8 cellular contexts compared by ENCODE assay signal in the genomic region with DNA sequence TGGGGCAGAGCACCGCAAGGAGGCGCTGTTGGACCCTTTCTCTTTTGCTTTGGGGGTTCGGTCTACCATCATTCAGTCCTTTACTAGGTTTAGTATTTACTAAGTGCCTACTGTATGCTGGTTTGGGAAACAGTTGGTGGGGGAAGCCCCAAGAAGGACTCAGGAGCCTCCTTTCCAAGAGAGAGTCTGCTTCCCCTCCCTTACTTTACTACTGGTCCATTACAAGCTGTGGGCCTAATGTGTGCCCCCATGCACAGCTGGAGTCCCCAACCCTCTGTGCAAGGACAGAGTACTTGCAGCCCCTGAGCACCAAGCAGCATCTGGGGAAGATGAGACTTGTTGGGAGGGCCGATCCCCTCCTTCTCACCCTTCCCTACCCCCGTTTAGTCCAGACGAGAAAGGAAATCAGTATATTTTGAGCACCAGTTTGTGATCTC. TPM values are rescaled to one million over a fixed set of nuclear protein-coding genes. Genes with fewer than 3 reads are reported as not detected.
DNase-seq lines count a peak whose midpoint lies in the region; ATAC-seq and TF ChIP-seq lines count a peak whose summit lies in the region.

No MANE protein-coding gene starts in this region.

- no peaks in the 10 kb centered on the region for H3K9me3 ChIP-seq in cardiac muscle cell (ENCODE audit: low read depth)
- H3K9me3 ChIP-seq in PC-3 (ENCODE audit: low read length) = no peaks in the 10 kb centered on the region
- no peaks in the 10 kb centered on the region for H3K9me3 ChIP-seq in adipocyte (ENCODE audit: control insufficient read depth, low read length)
- H3K9me3 ChIP-seq in iPS-15b (ENCODE audit: control insufficient read depth, insufficient read depth, low read length) = no peaks in the 10 kb centered on the region
- H3K9me3 ChIP-seq in spleen = no peaks in the 10 kb centered on the region

- CTCF ChIA-PET in PC-3 (lab: Charles Lee) = interaction anchor here (0.7 to 1.9 kb wide), 3 partner anchors 15 to 76 kb away, joined by 5 to 23 read pairs (median 10); no protein-coding TSS in a partner anchor

- DNase-seq in cardiac muscle cell (ENCODE audit: low read depth in 1 of 2, low spot score in 1 of 2) = peak in 1 of 2 donors; percentile 82
- DNase-seq in cardiac septum (ENCODE audit: low spot score) = no peak
- peak; percentile 87 for DNase-seq in PC-3
- peak; percentile 95 for DNase-seq in adipocyte (ENCODE audit: low read depth)
- no peak for DNase-seq in spleen
- no peak for DNase-seq in T1000 (lab: John Stamatoyannopoulos, UW)

- no peaks in the 10 kb centered on the region for H3K9me2 ChIP-seq in PC-3 (replicated peaks; ENCODE audit: low read length)

- H3K4me3 ChIP-seq in cardiac muscle cell (peak overlapping the region; percentile 87), PC-3 (ENCODE audit: low read length) (peak overlapping the region; percentile 98), adipocyte (ENCODE audit: low read length) (peak overlapping the region; percentile 96), iPS-15b (ENCODE audit: low read depth, low read length) (peak overlapping the region; percentile 85), spleen (peak overlapping the region; percentile 82 to 98 (median 92))

- WGBS in spleen, 5 donors = 23 to 28% (median 28%) methylated on average over 6 of the region's 6 CpGs

- peak overlapping the region; percentile 100 for H3K4me2 ChIP-seq in PC-3 (ENCODE audit: low read length)

- peak overlapping the region; percentile 44; the same call in 1 of the 2 replicates for H3K9ac ChIP-seq in PC-3 (ENCODE audit: low read length)
- H3K9ac ChIP-seq in adipocyte (ENCODE audit: low read length) = peak overlapping the region; percentile 95
- H3K9ac ChIP-seq in iPS-15b (ENCODE audit: low read depth, low read length) = peak overlapping the region; percentile 91

- no peak for TF ChIP-seq POLR2A in spleen (IDR thresholded peaks at IDR 0.05)

- H3K27ac ChIP-seq in cardiac muscle cell (peak overlapping the region; percentile 82), PC-3 (ENCODE audit: low read length) (no peak overlapping the region), spleen (peak overlapping the region; percentile 75 to 96 (median 92))

- peaks cover 3% of the 10 kb centered on the region for H3K4me1 ChIP-seq in cardiac muscle cell (ENCODE audit: low read depth)
- peaks cover 20% of the 10 kb centered on the region for H3K4me1 ChIP-seq in PC-3 (ENCODE audit: insufficient read depth, low read length)
- peaks cover 27% of the 10 kb centered on the region for H3K4me1 ChIP-seq in adipocyte (ENCODE audit: control insufficient read depth, insufficient read depth, low read length)
- H3K4me1 ChIP-seq in iPS-15b (ENCODE audit: control insufficient read depth, insufficient read depth, low read length) = peaks cover 13% of the 10 kb centered on the region
- peaks cover 13 to 65% (median 44%) of the 10 kb centered on the region in 6 donors for H3K4me1 ChIP-seq in spleen

- H2AFZ ChIP-seq in PC-3 (ENCODE audit: low read length) = peak overlapping the region; percentile 100

- no peaks in the 10 kb centered on the region for H3F3A ChIP-seq in PC-3 (ENCODE audit: low read length, unreplicated experiment)

- no TSS peak for BruUV-seq in PC-3 (replicated peaks; lab: Mats Ljungman, UMichigan)

- H3K36me3 ChIP-seq in cardiac muscle cell (no peaks in the 10 kb centered on the region), PC-3 (ENCODE audit: low read depth, low read length) (no peaks in the 10 kb centered on the region), adipocyte (ENCODE audit: control insufficient read depth, insufficient read depth, low read length, severe bottlenecking) (no peaks in the 10 kb centered on the region), iPS-15b (ENCODE audit: control insufficient read depth, insufficient read depth, low read length) (no peaks in the 10 kb centered on the region), spleen (peaks cover 0 to 18% (median 4%) of the 10 kb centered on the region in 6 donors)

- no peaks in the 10 kb centered on the region for H3K79me2 ChIP-seq in PC-3 (ENCODE audit: low read length)

- TF ChIP-seq CTCF in cardiac muscle cell (IDR thresholded peaks at IDR 0.05; ENCODE audit: low read depth, low read length) (peak; percentile 97), PC-3 (conservative IDR thresholded peaks at IDR 0.05; ENCODE audit: low read depth, low read length) (peak; percentile 98; the same call in 1 of the 2 replicates), spleen (IDR thresholded peaks at IDR 0.05 in 8 of 11, conservative IDR thresholded peaks at IDR 0.05 in 3 of 11) (peak in 3 of 11 experiments; percentile 26 to 87 (median 78))

- H3K27me3 ChIP-seq in cardiac muscle cell (no peaks in the 10 kb centered on the region), PC-3 (ENCODE audit: low read length) (no peaks in the 10 kb centered on the region), adipocyte (replicated peaks; ENCODE audit: control insufficient read depth, insufficient read depth, low read length) (no peaks in the 10 kb centered on the region), iPS-15b (ENCODE audit: control insufficient read depth, insufficient read depth, low read length) (no peaks in the 10 kb centered on the region), spleen (replicated peaks in 1 of 7) (no peaks in the 10 kb centered on the region)

- H4K20me1 ChIP-seq in PC-3 (ENCODE audit: low read length) = no peaks in the 10 kb centered on the region

- POLR2A ChIA-PET in PC-3 (lab: Charles Lee; ENCODE audit: unreplicated experiment) = no interaction called here

- ATAC-seq in HG03066 (IDR thresholded peaks at IDR 0.05; ENCODE audit: low read depth, unreplicated experiment) (peak; percentile 9), PC-3 (peak; percentile 7)

- intact Hi-C loops in cardiac septum (cut with DNase I) = loop anchor here (1.0 to 5.0 kb wide), 3 partner anchors 76 to 1009 kb away; partner anchors contain the start of genes LPXN and ZFP91
- intact Hi-C loops in PC-3 (cut with micrococcal nuclease) = loop anchor here (1.0 kb wide), 2 partner anchors 37 to 73 kb away; no protein-coding TSS in a partner anchor
- intact Hi-C loops in spleen (cut with DNase I; ENCODE audit: low total_unique reads) = no loop called here

RNA-seq across cellular contexts. Expression of gene UBE2L6, which starts 0.9 kb away (rescaled TPM):
- total RNA-seq in cardiac muscle cell = 113 and 129 TPM in 2 replicates
- 158 and 231 TPM in 2 replicates for polyA plus RNA-seq in cardiac muscle cell
- total RNA-seq in cardiac septum = 15.8 TPM
- 16.5 and 17.3 TPM in 2 replicates for total RNA-seq in PC-3 (2014; rRNA removed)
- 100 to 1,000 TPM in 5 of 7 donors, 10 to 100 TPM in 2; 74.2 to 137 (median 112) TPM for total RNA-seq in spleen
- polyA plus RNA-seq in spleen = 100 to 1,000 TPM in 1 of 3 donors, 10 to 100 TPM in 2; 46.8 to 135 (median 79.5) TPM

RNA-seq across cellular contexts. Expression of gene SERPING1, which starts 29.1 kb away (rescaled TPM):
- total RNA-seq in cardiac muscle cell = 42.8 and 51.9 TPM in 2 replicates
- 80.7 and 123 TPM in 2 replicates for polyA plus RNA-seq in cardiac muscle cell
- total RNA-seq in cardiac septum = 90.0 TPM
- total RNA-seq in PC-3 (2014; rRNA removed) = not detected in 2 replicates
- total RNA-seq in spleen = 100 to 1,000 TPM; 121 to 364 (median 255) TPM
- polyA plus RNA-seq in spleen = 100 to 1,000 TPM; 104 to 187 (median 161) TPM

RNA-seq across cellular contexts. Expression of gene SMTNL1, which starts 31.0 kb away (rescaled TPM):
- 0.11 TPM in 1 of 2 replicates, not detected in the other for total RNA-seq in cardiac muscle cell
- 0.47 and 0.89 TPM in 2 replicates for polyA plus RNA-seq in cardiac muscle cell
- not detected for total RNA-seq in cardiac septum
- total RNA-seq in PC-3 (2014; rRNA removed) = not detected in 2 replicates
- not detected for total RNA-seq in spleen
- polyA plus RNA-seq in spleen = not detected

RNA-seq across cellular contexts. Expression of gene TIMM10, which starts 37.8 kb away (rescaled TPM):
- total RNA-seq in cardiac muscle cell (32.6 and 45.1 TPM in 2 replicates), cardiac septum (71.6 TPM), PC-3 (2014; rRNA removed) (233 and 313 TPM in 2 replicates), spleen (10 to 100 TPM; 28.1 to 58.7 (median 39.0) TPM)
- polyA plus RNA-seq in cardiac muscle cell (57.3 and 64.7 TPM in 2 replicates), spleen (10 to 100 TPM; 38.7 to 57.4 (median 56.1) TPM)

RNA-seq across cellular contexts. Expression of gene SLC43A1, which starts 52.8 kb away (rescaled TPM):
- total RNA-seq in cardiac muscle cell (13.3 and 24.6 TPM in 2 replicates), cardiac septum (2.0 TPM), PC-3 (2014; rRNA removed) (7.4 and 12.4 TPM in 2 replicates), spleen (10 to 100 TPM in 5 of 7 donors, 1 to 10 TPM in 2; 7.0 to 16.1 (median 13.0) TPM)
- polyA plus RNA-seq in cardiac muscle cell (11.2 and 23.7 TPM in 2 replicates), spleen (1 to 10 TPM; 6.2 to 8.4 (median 6.4) TPM)

Comparison
In these comparisons a context has a peak if more than half of its experiments do, and no peak if none do; other contexts are left out.
1. DNase-seq: peak in PC-3 (single experiment) and adipocyte (single experiment); none in cardiac septum (single experiment), spleen (single experiment) and T1000 (single experiment).
2. H3K9ac ChIP-seq: peak in every context shown above with its lines; median percentile 95 in adipocyte; 91 in iPS-15b; 44 in PC-3.
3. RNA of gene SERPING1, which starts 29.1 kb away (total RNA-seq): 121 to 364 TPM in spleen, 90.0 TPM in cardiac septum (single experiment) and 42.8 to 51.9 TPM in cardiac muscle cell; not detected in PC-3; every median in the first group is over 10 times any median in the second.
4. Peak in every context shown above with its lines, with median percentiles within 50 percentile points of each other: H3K4me3 ChIP-seq.